8 cellular contexts compared by ENCODE assay signal in genomic region chr1:56578664-56578962, GRCh38. TPM values are rescaled to one million over a fixed set of nuclear protein-coding genes. Genes with fewer than 3 reads are reported as not detected.
DNase-seq lines count a peak whose midpoint lies in the region; ATAC-seq and TF ChIP-seq lines count a peak whose summit lies in the region.

No MANE protein-coding gene starts in this region.

- peaks cover 17% of the 10 kb centered on the region for H3K27me3 ChIP-seq in HL-60 (ENCODE audit: insufficient read depth, poor library complexity, severe bottlenecking)
- no peaks in the 10 kb centered on the region for H3K27me3 ChIP-seq in mammary epithelial cell (ENCODE audit: insufficient read depth, low read length)
- H3K27me3 ChIP-seq in lower lobe of right lung (ENCODE audit: low read depth): no peaks in the 10 kb centered on the region
- H3K27me3 ChIP-seq in upper lobe of right lung: no peaks in the 10 kb centered on the region

- dilution Hi-C loops in mammary epithelial cell (cut with HindIII; ENCODE audit: low sequenced_read_pairs): no loop called here

- ATAC-seq in lower lobe of right lung (peak; percentile 78 to 80), upper lobe of right lung (peak; percentile 66), HG03108 (IDR thresholded peaks at IDR 0.05; ENCODE audit: unreplicated experiment) (no peak), HG03378 (IDR thresholded peaks at IDR 0.05; ENCODE audit: unreplicated experiment) (no peak)

- CTCF ChIA-PET in mammary epithelial cell (lab: Charles Lee; ENCODE audit: low non-redundant PET): no interaction called here

- intact Hi-C loops in mammary epithelial cell (cut with micrococcal nuclease) (loop anchor here (5.0 to 10.0 kb wide), 2 partner anchors 106 to 454 kb away; no protein-coding TSS in a partner anchor), lower lobe of right lung (cut with DNase I) (loop anchor here (5.0 to 10.0 kb wide), 2 partner anchors 64 to 161 kb away; no protein-coding TSS in a partner anchor), upper lobe of right lung (cut with DNase I) (loop anchor here (10.0 kb wide), 1 partner anchor 54 kb away; no protein-coding TSS in a partner anchor)

- no TSS peak for BruUV-seq in mammary epithelial cell (replicated peaks; lab: Mats Ljungman, UMichigan)

- in situ Hi-C loops in mammary epithelial cell (cut with MboI; ENCODE audit: low sequenced_read_pairs in 2 of 2): loop anchor here (25.0 kb wide), 2 partner anchors 166 to 1091 kb away; no protein-coding TSS in a partner anchor

- H2AFZ ChIP-seq in mammary epithelial cell (ENCODE audit: low read depth, low read length): peak overlapping the region; percentile 94

- H3K9ac ChIP-seq in mammary epithelial cell (ENCODE audit: insufficient read depth, low read length): no peak overlapping the region

- H3K36me3 ChIP-seq in mammary epithelial cell (ENCODE audit: insufficient read depth, low read length) (no peaks in the 10 kb centered on the region), lower lobe of right lung (no peaks in the 10 kb centered on the region), upper lobe of right lung (no peaks in the 10 kb centered on the region)

- peak overlapping the region; percentile 49 for H3K4me3 ChIP-seq in HL-60 (replicated peaks; ENCODE audit: insufficient read depth, low read length)
- peak overlapping the region; percentile 77 to 94 (median 80) for H3K4me3 ChIP-seq in mammary epithelial cell (replicated peaks in 1 of 3; ENCODE audit: insufficient read depth in 1 of 3, low read depth in 2 of 3, low read length in 3 of 3)
- H3K4me3 ChIP-seq in lower lobe of right lung: peak overlapping the region; percentile 89
- H3K4me3 ChIP-seq in upper lobe of right lung: peak overlapping the region; percentile 83

- no CpG with 5 or more reads among the region's 33 CpGs for WGBS in mammary epithelial cell (ENCODE audit: low coverage, missing lambda C conversion rate)

- no peaks in the 10 kb centered on the region for H3K79me2 ChIP-seq in mammary epithelial cell (ENCODE audit: insufficient read depth, low read length)

- H3K27ac ChIP-seq in C4-2B (peak overlapping the region; percentile 86), HL-60 (replicated peaks) (no peak overlapping the region), mammary epithelial cell (ENCODE audit: insufficient read depth, low read depth, low read length) (no peak overlapping the region), lower lobe of right lung (peak overlapping the region; percentile 93), upper lobe of right lung (peak overlapping the region; percentile 94)

- no peaks in the 10 kb centered on the region for H3K9me3 ChIP-seq in mammary epithelial cell (replicated peaks; ENCODE audit: insufficient read depth, low read length)
- no peaks in the 10 kb centered on the region for H3K9me3 ChIP-seq in lower lobe of right lung
- no peaks in the 10 kb centered on the region for H3K9me3 ChIP-seq in upper lobe of right lung

- DNase-seq in HL-60 (ENCODE audit: low read depth in 1 of 2, low spot score in 1 of 2): no peak
- no peak for DNase-seq in mammary epithelial cell
- no peak for DNase-seq in lower lobe of right lung
- DNase-seq in upper lobe of right lung: no peak
- DNase-seq in HT-29 (ENCODE audit: low spot score): no peak

- H3K4me1 ChIP-seq in mammary epithelial cell (ENCODE audit: insufficient read depth, low read length): peaks cover 7% of the 10 kb centered on the region
- peaks cover 38% of the 10 kb centered on the region for H3K4me1 ChIP-seq in lower lobe of right lung
- no peaks in the 10 kb centered on the region for H3K4me1 ChIP-seq in upper lobe of right lung

- peak overlapping the region; percentile 92 for H3K4me2 ChIP-seq in mammary epithelial cell (ENCODE audit: insufficient read depth, low read depth, low read length)

- no peaks in the 10 kb centered on the region for H4K20me1 ChIP-seq in mammary epithelial cell (ENCODE audit: insufficient read depth, low read length)

- TF ChIP-seq CTCF in C4-2B (conservative IDR thresholded peaks at IDR 0.05) (no peak), HL-60 (IDR thresholded peaks at IDR 0.05; ENCODE audit: insufficient read depth, low read length) (no peak), mammary epithelial cell (conservative IDR thresholded peaks at IDR 0.05 in 1 of 2, IDR thresholded peaks at IDR 0.05 in 1 of 2; ENCODE audit: extremely low read depth in 1 of 2, insufficient read depth in 1 of 2, low read depth in 1 of 2, low read length in 2 of 2) (no peak), lower lobe of right lung (IDR thresholded peaks at IDR 0.05) (no peak), upper lobe of right lung (IDR thresholded peaks at IDR 0.05) (no peak)

RNA-seq across cellular contexts. Expression of gene PLPP3, which starts 0.8 kb away (rescaled TPM):
- total RNA-seq in mammary epithelial cell (10 to 100 TPM in 1 of 2 donors, 1 to 10 TPM in 1; 1.3 to 16.2 TPM), lower lobe of right lung (106 TPM), upper lobe of right lung (124 TPM)
- polyA plus RNA-seq in mammary epithelial cell: 2.4 TPM
- polyA minus RNA-seq in mammary epithelial cell: 17.2 TPM
- total RNA-seq in HT-29 (2014; rRNA removed; shearing (Covaris generic)): 3.8 and 5.4 TPM in 2 replicates

Comparison
In these comparisons a context has a peak if more than half of its experiments do, and no peak if none do; other contexts are left out.
1. H3K27ac ChIP-seq: peak in C4-2B (single experiment), lower lobe of right lung (single experiment) and upper lobe of right lung (single experiment); none in HL-60 (single experiment) and mammary epithelial cell (single experiment).
2. ATAC-seq: peak in lower lobe of right lung (2 of 2) and upper lobe of right lung (single experiment); none in HG03108 (single experiment) and HG03378 (single experiment).
3. Peak in every context shown above with its lines, with median percentiles within 50 percentile points of each other: H3K4me3 ChIP-seq.